1 cellular context compared by ENCODE assay signal in the genomic region with DNA sequence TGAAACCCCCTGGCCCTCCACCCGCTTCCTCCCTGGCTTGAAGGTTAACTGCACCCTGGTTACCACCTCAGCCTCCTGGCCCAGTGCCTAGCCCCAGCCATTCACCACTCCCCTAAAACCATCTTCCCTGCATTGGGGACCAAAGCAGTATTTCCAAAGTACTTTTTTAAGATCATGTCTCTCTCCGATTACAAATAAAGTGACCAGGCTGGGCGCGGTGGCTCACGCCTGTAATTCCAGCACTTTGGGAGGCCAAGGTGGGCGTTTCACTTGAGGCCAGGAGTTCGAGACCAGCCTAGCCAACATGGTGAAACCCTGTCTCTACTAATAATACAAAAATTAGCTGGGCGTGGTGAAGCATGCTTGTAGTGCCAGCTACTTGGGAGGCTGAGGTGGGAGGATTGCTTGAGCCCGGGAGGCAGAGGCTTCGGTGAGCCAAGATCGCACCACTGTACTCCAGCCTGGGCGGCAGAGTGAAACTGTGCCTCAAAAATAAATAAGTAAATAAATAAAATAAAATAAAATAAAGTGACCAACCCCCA. TPM values are rescaled to one million over a fixed set of nuclear protein-coding genes. Genes with fewer than 3 reads are reported as not detected.
"Had no signal": no experiment of that assay in that cellular context is flagged by ENCODE, and none has a peak within 500 bp of the region (broad histone marks: within the 10 kb centered on the region; RNA-seq: fewer than 3 reads in every experiment).

No MANE protein-coding gene starts in this region.

RNA-seq across cellular contexts. Expression of a gene that starts 3.5 kb away (rescaled TPM):
- polyA plus RNA-seq: keratinocyte had no signal
